In genomic region chr11:63916837-63917684, GRCh38 we compare ENCODE assay signal across 8 cellular contexts. TPM values are rescaled to one million over a fixed set of nuclear protein-coding genes. Genes with fewer than 3 reads are reported as not detected.
A peak's percentile ranks its signal among the peaks of the same experiment; 100 is the strongest.
DNase-seq lines count a peak whose midpoint lies in the region; ATAC-seq, FAIRE-seq and TF ChIP-seq lines count a peak whose summit lies in the region.

Gene RCOR2 (minus strand): TSS chr11:63917164. CDS start chr11:63916456, 708 bp downstream.

- intact Hi-C loops in mucosa of descending colon (cut with DNase I, micrococcal nuclease) = no loop called here

- peaks cover 39% of the 10 kb centered on the region for H3K4me1 ChIP-seq in mucosa of descending colon (ENCODE audit: low read depth)

- H3K9me3 ChIP-seq in mucosa of descending colon = no peaks in the 10 kb centered on the region

- peak; percentile 44 for ATAC-seq in mucosa of descending colon
- ATAC-seq in GM18520 (IDR thresholded peaks at IDR 0.05; ENCODE audit: unreplicated experiment) = no peak

- no peak within 1 kb of the TSS for H3K27ac ChIP-seq in epithelial cell of prostate

- no peak for TF ChIP-seq CTCF in mucosa of descending colon (IDR thresholded peaks at IDR 0.05)

- FAIRE-seq in HTR-8/SVneo (lab: Jason Lieb, UNC) = peak; percentile 70

- H3K36me3 ChIP-seq in mucosa of descending colon (ENCODE audit: low read depth) = no peaks in the 10 kb centered on the region

- peak within 1 kb of the TSS; percentile 3 for H3K4me3 ChIP-seq in mucosa of descending colon

- DNase-seq in D341Med (ENCODE audit: low spot score) (peak; percentile 94), HTR-8/SVneo (ENCODE audit: insufficient read length, low spot score) (peak; percentile 87), NOMO-1 (lab: John Stamatoyannopoulos, UW; ENCODE audit: unreplicated experiment in 2 of 2) (peak; percentile 61 to 77), activated T-cell treated with anti-CD3 and anti-CD28 coated beads for 24 hours (ENCODE audit: low read depth) (peak; percentile 50), epithelial cell of prostate (ENCODE audit: low read depth, low spot score) (peak; percentile 24), mucosa of descending colon (peak; percentile 82 to 88 (median 84))
- DNase-seq in stimulated activated CD8-positive, alpha-beta memory T cell treated with anti-CD3 and anti-CD28 coated beads, Interleukin-4, amount 100 ng/mL, for 24 hours (ENCODE audit: low read depth) = peak; percentile 49

RNA-seq across cellular contexts. Expression of gene RCOR2, which starts in this region (rescaled TPM):
- 1 to 10 TPM; 1.2 to 3.7 (median 1.6) TPM for total RNA-seq in mucosa of descending colon

Comparison
In these comparisons a context has a peak if more than half of its experiments do, and no peak if none do; other contexts are left out.
1. DNase-seq: peak in every context shown above with its lines; median percentile 94 in D341Med; 87 in HTR-8/SVneo; 84 in mucosa of descending colon; 69 in NOMO-1; 50 in activated T-cell treated with anti-CD3 and anti-CD28 coated beads for 24 hours; 49 in stimulated activated CD8-positive, alpha-beta memory T cell treated with anti-CD3 and anti-CD28 coated beads, Interleukin-4, amount 100 ng/mL, for 24 hours; 24 in epithelial cell of prostate.